8 cellular contexts compared by ENCODE assay signal in genomic region chr3:129439817-129440647, GRCh38. TPM values are rescaled to one million over a fixed set of nuclear protein-coding genes. Genes with fewer than 3 reads are reported as not detected.
DNase-seq lines count a peak whose midpoint lies in the region; TF ChIP-seq lines count a peak whose summit lies in the region.

Gene IFT122 (plus strand): TSS chr3:129440224. CDS start chr3:129440331, 107 bp downstream.
Gene MBD4 (minus strand): TSS chr3:129439948. CDS start chr3:129439833, 115 bp downstream.

- intact Hi-C loops in activated T-helper 1 cell treated with anti-CD3 and anti-CD28 coated beads, Interleukin-12 subunit alpha, Interleukin-12 subunit beta, Interleukin-2, Interleukin-4 antibody, amounts not matched to agents 30 ng/mL and 10 ng/mL and 1 ng/mL, durations not matched to agents 14 hours and 24 hours and 36 hours (cut with micrococcal nuclease) = loop anchor here (1.0 to 10.0 kb wide), 15 partner anchors 10 to 1457 kb away; partner anchors contain the start of genes EFCAB12, HMCES, ISY1 and PLXND1
- intact Hi-C loops in esophagus squamous epithelium (cut with DNase I) = no loop called here

- peak in 3 of 4 donors; percentile 77 to 92 (median 89) for TF ChIP-seq POLR2A in esophagus squamous epithelium (IDR thresholded peaks at IDR 0.05)

- H3K4me3 ChIP-seq in DOHH2 (ENCODE audit: low read length) (peak within 1 kb of the TSS; percentile 91), GM23248 (peak within 1 kb of the TSS; percentile 100), esophagus squamous epithelium (peak within 1 kb of the TSS; percentile 64 to 93 (median 84))

- peaks cover 63% of the 10 kb centered on the region for H3K4me1 Mint-ChIP-seq in activated T-helper 1 cell treated with anti-CD3 and anti-CD28 coated beads, Interleukin-12 subunit alpha, Interleukin-12 subunit beta, Interleukin-2, Interleukin-4 antibody, amounts not matched to agents 30 ng/mL and 10 ng/mL and 1 ng/mL, durations not matched to agents 14 hours and 24 hours and 36 hours (ENCODE audit: low read depth)

- H3K27me3 Mint-ChIP-seq in activated T-helper 1 cell treated with anti-CD3 and anti-CD28 coated beads, Interleukin-12 subunit alpha, Interleukin-12 subunit beta, Interleukin-2, Interleukin-4 antibody, amounts not matched to agents 30 ng/mL and 10 ng/mL and 1 ng/mL, durations not matched to agents 14 hours and 24 hours and 36 hours (ENCODE audit: insufficient read depth) = no peaks in the 10 kb centered on the region

- peak within 1 kb of the TSS; percentile 94 for H2AFZ ChIP-seq in GM23248

- WGBS in GM23248 (ENCODE audit: low coverage in 1 of 2, low lambda C conversion rate in 2 of 2, missing lambda C conversion rate in 2 of 2), 2 experiments = 1% methylated on average over 63 to 76 of the region's 77 CpGs
- WGBS in esophagus squamous epithelium, 2 donors = 0% methylated on average over 17 to 35 of the region's 77 CpGs

- peak within 1 kb of the TSS; percentile 89 for H3K27ac ChIP-seq in DOHH2 (ENCODE audit: low read depth, low read length)
- H3K27ac ChIP-seq in GM23248 = peak within 1 kb of the TSS; percentile 98
- peak within 1 kb of the TSS; percentile 89 to 99 (median 91) for H3K27ac ChIP-seq in esophagus squamous epithelium

- H3K9me3 ChIP-seq in DOHH2 (ENCODE audit: control insufficient read depth, insufficient read depth, low read length) (no peaks in the 10 kb centered on the region), GM23248 (ENCODE audit: low read depth) (no peaks in the 10 kb centered on the region), esophagus squamous epithelium (no peaks in the 10 kb centered on the region)

- H3K9me2 ChIP-seq in DOHH2 (replicated peaks; ENCODE audit: control insufficient read depth, low read length) (no peaks in the 10 kb centered on the region), GM23248 (ENCODE audit: insufficient read depth) (no peaks in the 10 kb centered on the region)

- no peaks in the 10 kb centered on the region for H4K20me1 ChIP-seq in DOHH2 (ENCODE audit: control insufficient read depth, insufficient read depth, low read depth, low read length)
- no peaks in the 10 kb centered on the region for H4K20me1 ChIP-seq in GM23248 (ENCODE audit: insufficient read depth)

- no peaks in the 10 kb centered on the region for H3K9me3 Mint-ChIP-seq in activated T-helper 1 cell treated with anti-CD3 and anti-CD28 coated beads, Interleukin-12 subunit alpha, Interleukin-12 subunit beta, Interleukin-2, Interleukin-4 antibody, amounts not matched to agents 30 ng/mL and 10 ng/mL and 1 ng/mL, durations not matched to agents 14 hours and 24 hours and 36 hours

- in situ Hi-C loops in GM23248 (cut with MboI) = no loop called here

- peak; percentile 100 for DNase-seq in GM23248
- peak; percentile 98 to 100 for DNase-seq in Kasumi-1 (lab: John Stamatoyannopoulos, UW)
- DNase-seq in RPMI7951 (ENCODE audit: low read depth) = peak; percentile 99
- peak; percentile 100 for DNase-seq in activated T-helper 1 cell treated with anti-CD3 and anti-CD28 coated beads, Interleukin-12 subunit alpha, Interleukin-12 subunit beta, Interleukin-2, Interleukin-4 antibody, amounts not matched to agents 30 ng/mL and 10 ng/mL and 1 ng/mL, durations not matched to agents 14 hours and 24 hours and 36 hours (ENCODE audit: low spot score)
- DNase-seq in esophagus squamous epithelium (lab: John Stamatoyannopoulos, UW) = peak; percentile 96
- DNase-seq in myocyte (ENCODE audit: low read depth) = peak; percentile 99
- DNase-seq in stimulated activated CD8-positive, alpha-beta memory T cell treated with anti-CD3 and anti-CD28 coated beads, Interleukin-7, amount 100 ng/mL, for 48 hours (ENCODE audit: extremely low read depth in 1 of 2, low read depth in 1 of 2) = peak; percentile 97 to 99

- H3K4me2 ChIP-seq in DOHH2 (ENCODE audit: low read length) (peak within 1 kb of the TSS; percentile 90), GM23248 (ENCODE audit: unreplicated experiment) (peak within 1 kb of the TSS; percentile 99)

- H3K4me3 Mint-ChIP-seq in activated T-helper 1 cell treated with anti-CD3 and anti-CD28 coated beads, Interleukin-12 subunit alpha, Interleukin-12 subunit beta, Interleukin-2, Interleukin-4 antibody, amounts not matched to agents 30 ng/mL and 10 ng/mL and 1 ng/mL, durations not matched to agents 14 hours and 24 hours and 36 hours = peak within 1 kb of the TSS; percentile 89

- peaks cover 40% of the 10 kb centered on the region for H3K36me3 ChIP-seq in DOHH2 (ENCODE audit: control insufficient read depth, low read length)
- H3K36me3 ChIP-seq in GM23248 (ENCODE audit: low read depth) = peaks cover 15% of the 10 kb centered on the region
- H3K36me3 ChIP-seq in esophagus squamous epithelium = peaks cover 0 to 30% (median 0%) of the 10 kb centered on the region in 3 donors

- H3K27me3 ChIP-seq in DOHH2 (ENCODE audit: control insufficient read depth, low read length) (no peaks in the 10 kb centered on the region), GM23248 (replicated peaks; ENCODE audit: insufficient read depth) (no peaks in the 10 kb centered on the region), esophagus squamous epithelium (no peaks in the 10 kb centered on the region)

- no peak for TF ChIP-seq CTCF in DOHH2 (IDR thresholded peaks at IDR 0.05; ENCODE audit: low read depth, low read length, poor library complexity, severe bottlenecking)
- TF ChIP-seq CTCF in esophagus squamous epithelium (IDR thresholded peaks at IDR 0.05) = peak in 1 of 6 experiments; percentile 8

- peaks cover 20% of the 10 kb centered on the region for H3K36me3 Mint-ChIP-seq in activated T-helper 1 cell treated with anti-CD3 and anti-CD28 coated beads, Interleukin-12 subunit alpha, Interleukin-12 subunit beta, Interleukin-2, Interleukin-4 antibody, amounts not matched to agents 30 ng/mL and 10 ng/mL and 1 ng/mL, durations not matched to agents 14 hours and 24 hours and 36 hours (ENCODE audit: low read depth)

- H3K27ac Mint-ChIP-seq in activated T-helper 1 cell treated with anti-CD3 and anti-CD28 coated beads, Interleukin-12 subunit alpha, Interleukin-12 subunit beta, Interleukin-2, Interleukin-4 antibody, amounts not matched to agents 30 ng/mL and 10 ng/mL and 1 ng/mL, durations not matched to agents 14 hours and 24 hours and 36 hours = peak within 1 kb of the TSS; percentile 98

- H3F3A ChIP-seq in DOHH2 (ENCODE audit: control insufficient read depth, insufficient read depth) (peaks cover 26% of the 10 kb centered on the region), GM23248 (ENCODE audit: insufficient read depth) (peaks cover 24% of the 10 kb centered on the region)

- H3K4me1 ChIP-seq in DOHH2 (ENCODE audit: control insufficient read depth, low read length) (peaks cover 52% of the 10 kb centered on the region), GM23248 (ENCODE audit: insufficient read depth) (peaks cover 70% of the 10 kb centered on the region), esophagus squamous epithelium (peaks cover 0 to 80% (median 41%) of the 10 kb centered on the region in 3 donors)

- H3K79me2 ChIP-seq in DOHH2 (ENCODE audit: control insufficient read depth, low read length) (peaks cover 70% of the 10 kb centered on the region), GM23248 (ENCODE audit: insufficient read depth) (peaks cover 85% of the 10 kb centered on the region)

- H3K9ac ChIP-seq in GM23248 = peak within 1 kb of the TSS; percentile 96

RNA-seq across cellular contexts. Expression of gene IFT122, which starts in this region (rescaled TPM):
- total RNA-seq in GM23248 (2014; rRNA removed; shearing (Covaris generic)) = 16.3 and 25.4 TPM in 2 replicates
- 13.5 and 16.1 TPM in 2 replicates for polyA plus RNA-seq in GM23248 (2016; fragmentation: Nextera tagmentation; extraction: Ambion mirVana)
- 17.9 and 20.5 TPM in 2 replicates for total RNA-seq in RPMI7951 (2014; rRNA removed; shearing (Covaris generic))
- total RNA-seq in activated T-helper 1 cell treated with anti-CD3 and anti-CD28 coated beads, Interleukin-12 subunit alpha, Interleukin-12 subunit beta, Interleukin-2, Interleukin-4 antibody, amounts not matched to agents 30 ng/mL and 10 ng/mL and 1 ng/mL, durations not matched to agents 14 hours and 24 hours and 36 hours = 10.0 and 14.7 TPM in 2 replicates
- total RNA-seq in esophagus squamous epithelium (10 to 100 TPM in 2 of 4 donors, 1 to 10 TPM in 2; 6.0 to 26.5 (median 11.5) TPM), myocyte (8.1 and 10.7 TPM in 2 replicates)
- polyA plus RNA-seq in myocyte (2012) = 21.7 TPM

RNA-seq across cellular contexts. Expression of gene MBD4, which starts in this region (rescaled TPM):
- 27.2 and 49.8 TPM in 2 replicates for total RNA-seq in GM23248 (2014; rRNA removed; shearing (Covaris generic))
- 36.2 and 36.8 TPM in 2 replicates for polyA plus RNA-seq in GM23248 (2016; fragmentation: Nextera tagmentation; extraction: Ambion mirVana)
- 26.4 and 37.5 TPM in 2 replicates for total RNA-seq in RPMI7951 (2014; rRNA removed; shearing (Covaris generic))
- 44.1 and 53.3 TPM in 2 replicates for total RNA-seq in activated T-helper 1 cell treated with anti-CD3 and anti-CD28 coated beads, Interleukin-12 subunit alpha, Interleukin-12 subunit beta, Interleukin-2, Interleukin-4 antibody, amounts not matched to agents 30 ng/mL and 10 ng/mL and 1 ng/mL, durations not matched to agents 14 hours and 24 hours and 36 hours
- 10 to 100 TPM; 10.9 to 21.5 (median 17.6) TPM for total RNA-seq in esophagus squamous epithelium
- 15.9 and 16.1 TPM in 2 replicates for total RNA-seq in myocyte
- polyA plus RNA-seq in myocyte (2012) = 15.8 TPM

Comparison
In these comparisons a context has a peak if more than half of its experiments do, and no peak if none do; other contexts are left out.
1. Peak in every context shown above with its lines: DNase-seq, H3K4me3 ChIP-seq and H3K27ac ChIP-seq.